In the genomic region with DNA sequence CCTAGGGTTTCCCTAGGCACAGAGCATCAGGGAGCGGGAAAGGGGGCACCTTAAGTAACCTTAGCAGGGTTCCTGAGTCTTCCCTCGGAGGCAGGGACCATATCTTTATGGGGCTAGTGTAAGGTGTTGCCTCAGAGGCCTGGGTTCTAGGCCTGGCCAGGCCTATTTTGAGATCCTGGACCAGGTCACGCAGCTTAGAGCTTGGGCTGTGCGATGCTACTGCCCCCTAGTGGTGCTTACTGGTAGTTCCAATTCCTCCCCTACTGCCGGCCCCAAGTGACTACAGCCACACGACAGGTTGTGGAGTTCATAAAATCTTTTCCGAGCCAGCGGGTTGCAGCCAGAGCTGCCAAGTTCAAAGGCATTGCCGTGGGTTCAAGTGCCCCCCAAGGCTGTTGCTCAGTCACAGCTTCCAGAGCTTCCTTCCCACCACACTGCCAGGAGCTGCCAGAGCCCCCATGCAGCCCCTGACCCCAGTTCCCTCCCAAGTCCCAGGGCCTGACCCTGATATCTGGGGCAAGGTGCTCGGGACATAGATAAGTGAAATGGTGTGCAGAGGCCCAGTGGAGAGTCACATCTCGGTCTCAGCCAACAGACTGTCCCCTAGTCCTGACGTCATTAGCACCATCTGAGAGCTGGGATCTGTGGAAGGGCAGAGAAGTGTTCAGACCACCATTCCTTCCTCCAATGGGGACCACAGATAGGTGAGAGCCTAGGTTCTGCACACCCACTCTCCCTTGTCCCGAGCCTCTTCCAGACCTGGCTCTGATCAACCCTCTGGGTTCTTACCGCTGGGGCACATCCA, we compare ENCODE assay signal across 8 cellular contexts. TPM values are rescaled to one million over a fixed set of nuclear protein-coding genes. Genes with fewer than 3 reads are reported as not detected.
DNase-seq lines count a peak whose midpoint lies in the region; ATAC-seq and TF ChIP-seq lines count a peak whose summit lies in the region.

No MANE protein-coding gene starts in this region.

- peaks cover 47% of the 10 kb centered on the region for H3K36me3 ChIP-seq in lower lobe of right lung

- no peak overlapping the region for H3K27ac ChIP-seq in lower lobe of right lung

- TF ChIP-seq CTCF in GM12872 (IDR thresholded peaks at IDR 0.05; ENCODE audit: insufficient read depth, low read depth, low read length) (peak; percentile 99), lower lobe of right lung (IDR thresholded peaks at IDR 0.05) (peak; percentile 97)

- DNase-seq in NCI-H82 (lab: John Stamatoyannopoulos, UW) (peak; percentile 89), dermis microvascular lymphatic vessel endothelial cell (ENCODE audit: low read depth in 2 of 2) (peak; percentile 80 to 84), lower lobe of right lung (peak; percentile 77)
- DNase-seq in activated CD4-positive, alpha-beta T cell treated with anti-CD3 and anti-CD28 coated beads, Interleukin-2, amount 50 U/mL, for 48 hours, result peak; percentile 79 to 87
- peak; percentile 51 for DNase-seq in stimulated activated CD8-positive, alpha-beta memory T cell treated with anti-CD3 and anti-CD28 coated beads, Interleukin-12 subunit alpha, Interleukin-12 subunit beta, amount 100 ng/mL, for 24 hours (ENCODE audit: extremely low read depth)

- H3K27me3 ChIP-seq in lower lobe of right lung (ENCODE audit: low read depth), result peaks cover 17% of the 10 kb centered on the region

- ATAC-seq in HG03460 (IDR thresholded peaks at IDR 0.05; ENCODE audit: unreplicated experiment), result peak; percentile 56
- ATAC-seq in lower lobe of right lung, result peak; percentile 69 to 75
- ATAC-seq in HG03457 (IDR thresholded peaks at IDR 0.05; ENCODE audit: unreplicated experiment), result no peak

- H3K4me3 ChIP-seq in lower lobe of right lung, result no peak overlapping the region

- H3K4me1 ChIP-seq in lower lobe of right lung, result peaks cover 20% of the 10 kb centered on the region

- H3K9me3 ChIP-seq in lower lobe of right lung, result no peaks in the 10 kb centered on the region

- intact Hi-C loops in lower lobe of right lung (cut with DNase I), result no loop called here

RNA-seq across cellular contexts. Expression of a gene that starts 3.3 kb away (rescaled TPM):
- under 0.01 and 0.13 TPM in 2 replicates for total RNA-seq in dermis microvascular lymphatic vessel endothelial cell
- total RNA-seq in lower lobe of right lung, result 1.6 TPM

RNA-seq across cellular contexts. Expression of a gene that starts 9.9 kb away (rescaled TPM):
- total RNA-seq in dermis microvascular lymphatic vessel endothelial cell, result 82.2 and 128 TPM in 2 replicates
- 103 TPM for total RNA-seq in lower lobe of right lung

RNA-seq across cellular contexts. Expression of a gene that starts 10.0 kb away (rescaled TPM):
- 31.1 and 31.7 TPM in 2 replicates for total RNA-seq in dermis microvascular lymphatic vessel endothelial cell
- total RNA-seq in lower lobe of right lung, result 26.1 TPM

RNA-seq across cellular contexts. Expression of a gene that starts 29.5 kb away (rescaled TPM):
- total RNA-seq in dermis microvascular lymphatic vessel endothelial cell (7.3 and 9.0 TPM in 2 replicates), lower lobe of right lung (34.3 TPM)

RNA-seq across cellular contexts. Expression of a gene that starts 51.5 kb away (rescaled TPM):
- total RNA-seq in dermis microvascular lymphatic vessel endothelial cell (0.39 and 0.76 TPM in 2 replicates), lower lobe of right lung (0.53 TPM)
